ENCODE assay signal across 29 cellular contexts in the genomic region with DNA sequence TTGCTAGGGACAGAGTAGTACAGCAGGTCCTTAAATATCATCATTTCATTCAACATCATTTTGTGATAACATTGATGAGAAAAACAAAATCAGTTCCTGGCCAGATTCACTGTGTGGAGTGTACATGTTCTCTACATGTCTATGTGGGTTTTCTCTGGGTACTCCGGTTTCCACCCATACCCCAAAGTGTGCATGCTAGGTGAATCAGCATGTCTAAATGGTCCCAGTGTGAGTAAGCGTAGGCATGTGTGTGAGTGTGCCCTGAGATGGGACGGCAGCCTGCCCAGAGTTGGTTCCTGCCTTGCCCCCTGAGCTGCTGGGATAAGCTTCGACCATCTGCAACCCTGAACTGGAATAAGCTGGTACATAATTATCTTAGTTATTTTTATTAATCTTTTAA.
"Had no signal": no experiment of that assay in that cellular context is flagged by ENCODE, and none has a peak within 500 bp of the region (broad histone marks: within the 10 kb centered on the region; RNA-seq: fewer than 3 reads in every experiment).

No MANE protein-coding gene starts in this region.

- H3K4me1 Mint-ChIP-seq: activated CD4-positive, alpha-beta memory T cell treated with anti-CD3 and anti-CD28 coated beads, Interleukin-2, amount 10 ng/mL, durations not matched to agents 7 days and 5 days; activated CD4-positive, alpha-beta T cell treated with anti-CD3 and anti-CD28 coated beads for 36 hours; central memory CD8-positive, alpha-beta T cell; endodermal cell had no signal

- H3K4me3 Mint-ChIP-seq: activated CD4-positive, alpha-beta memory T cell treated with anti-CD3 and anti-CD28 coated beads, Interleukin-2, amount 10 ng/mL, durations not matched to agents 7 days and 5 days; activated CD4-positive, alpha-beta T cell treated with anti-CD3 and anti-CD28 coated beads for 36 hours; activated CD4-positive, alpha-beta T cell treated with anti-CD3 and anti-CD28 coated beads, Interleukin-2, amount 10 ng/mL, durations not matched to agents 24 days and 14 days; activated naive CD8-positive, alpha-beta T cell; central memory CD8-positive, alpha-beta T cell; dendritic cell treated with granulocyte-macrophage colony-stimulating factor and Interleukin-4, amounts not matched to agents 40 ng/mL and 50 ng/mL, for 4 days; endodermal cell; T-helper 17 cell; T-helper 2 cell treated with Interferon-gamma antibody and Interleukin-4, amounts not matched to agents 5 μg/mL and 100 μg/mL, for 36 hours had no signal

- H3K36me3 ChIP-seq: brain microvascular endothelial cell, esophagus squamous epithelium, gastroesophageal sphincter, heart right ventricle had no signal

- H3K4me1 ChIP-seq: esophagus squamous epithelium, gastroesophageal sphincter had no signal

- H3K9me3 ChIP-seq: esophagus squamous epithelium, gastroesophageal sphincter, heart right ventricle had no signal

- H3K79me2 ChIP-seq: hepatocyte had no signal

- H3K27ac ChIP-seq: brain microvascular endothelial cell, coronary artery, dorsolateral prefrontal cortex, esophagus squamous epithelium, gastroesophageal sphincter, heart right ventricle, hepatocyte had no signal

- H3K36me3 Mint-ChIP-seq: activated naive CD8-positive, alpha-beta T cell had no signal

- DNase-seq: activated CD4-positive, alpha-beta memory T cell treated with anti-CD3 and anti-CD28 coated beads, Interleukin-2, amount 10 ng/mL, durations not matched to agents 7 days and 5 days; activated CD4-positive, alpha-beta T cell treated with anti-CD3 and anti-CD28 coated beads for 36 hours; activated CD4-positive, alpha-beta T cell treated with anti-CD3 and anti-CD28 coated beads, Interleukin-2, amount 10 ng/mL, durations not matched to agents 24 days and 14 days; activated CD4-positive, CD25-positive, alpha-beta regulatory T cell; activated CD4-positive, CD25-positive, alpha-beta regulatory T cell treated with anti-CD3 and anti-CD28 coated beads, Interleukin-2, amount 50 U/mL, for 72 hours; activated CD8-positive, alpha-beta memory T cell treated with anti-CD3 and anti-CD28 coated beads, Interleukin-2, amount 50 U/mL, for 48 hours; activated gamma-delta T cell treated with Interleukin-2 at 50 U/mL for 16 hours; activated naive CD4-positive, alpha-beta T cell treated with anti-CD3 and anti-CD28 coated beads, Interleukin-2, amount 50 U/mL, for 16 hours; activated naive CD4-positive, alpha-beta T cell treated with Interleukin-2 at 50 U/mL for 16 hours; activated T-cell treated with anti-CD3 and anti-CD28 coated beads, Interleukin-2, amount 50 U/mL, for 48 hours; amniotic stem cell; brain microvascular endothelial cell; effector memory CD4-positive, alpha-beta T cell; endodermal cell; erythroblast; esophagus squamous epithelium; foreskin melanocyte; heart right ventricle; T-helper 1 cell; T-helper 17 cell; T1000 had no signal

- H3K9me3 Mint-ChIP-seq: activated CD4-positive, alpha-beta memory T cell treated with anti-CD3 and anti-CD28 coated beads, Interleukin-2, amount 10 ng/mL, durations not matched to agents 7 days and 5 days; activated CD4-positive, alpha-beta T cell treated with anti-CD3 and anti-CD28 coated beads, Interleukin-2, amount 10 ng/mL, durations not matched to agents 24 days and 14 days; central memory CD8-positive, alpha-beta T cell; dendritic cell treated with granulocyte-macrophage colony-stimulating factor and Interleukin-4, amounts not matched to agents 40 ng/mL and 50 ng/mL, for 4 days; endodermal cell; T-helper 2 cell treated with Interferon-gamma antibody and Interleukin-4, amounts not matched to agents 5 μg/mL and 100 μg/mL, for 36 hours had no signal

- H2AFZ ChIP-seq: hepatocyte had no signal

- H3K4me2 ChIP-seq: hepatocyte had no signal

- H3K27ac Mint-ChIP-seq: activated CD4-positive, alpha-beta memory T cell treated with anti-CD3 and anti-CD28 coated beads, Interleukin-2, amount 10 ng/mL, durations not matched to agents 7 days and 5 days; activated CD4-positive, alpha-beta T cell treated with anti-CD3 and anti-CD28 coated beads for 36 hours; activated CD4-positive, alpha-beta T cell treated with anti-CD3 and anti-CD28 coated beads, Interleukin-2, amount 10 ng/mL, durations not matched to agents 24 days and 14 days; activated naive CD8-positive, alpha-beta T cell; dendritic cell treated with granulocyte-macrophage colony-stimulating factor and Interleukin-4, amounts not matched to agents 40 ng/mL and 50 ng/mL, for 4 days; endodermal cell; T-helper 17 cell; T-helper 2 cell treated with Interferon-gamma antibody and Interleukin-4, amounts not matched to agents 5 μg/mL and 100 μg/mL, for 36 hours had no signal

- H3K27me3 ChIP-seq: brain microvascular endothelial cell, dorsolateral prefrontal cortex, esophagus squamous epithelium, gastroesophageal sphincter, heart right ventricle, hepatocyte had no signal

- H3K4me3 ChIP-seq: coronary artery, dorsolateral prefrontal cortex, esophagus squamous epithelium, gastroesophageal sphincter, heart right ventricle, hepatocyte had no signal
